Comparison of ENCODE assay signal across 26 cellular contexts in the genomic region with DNA sequence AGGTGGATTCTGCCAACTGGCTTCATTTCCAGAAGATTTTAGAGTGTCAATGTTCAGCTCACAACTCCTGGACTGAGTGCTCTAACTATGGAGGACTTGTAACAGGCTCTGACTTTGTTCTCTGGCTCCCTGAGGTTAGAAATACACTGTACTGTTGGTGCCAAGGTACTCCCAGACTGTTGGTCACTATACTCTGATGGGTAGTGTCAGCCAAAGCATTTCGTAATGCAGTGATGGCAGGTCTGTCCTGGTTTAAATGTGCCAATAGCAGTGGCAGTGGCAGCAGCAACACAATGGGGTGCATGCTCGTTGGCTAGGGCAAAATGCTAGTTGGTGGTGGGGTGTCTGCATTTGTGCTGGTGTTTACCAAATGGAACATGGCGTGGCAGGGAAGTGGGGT.
"Had no signal": no experiment of that assay in that cellular context is flagged by ENCODE, and none has a peak within 500 bp of the region (broad histone marks: within the 10 kb centered on the region; RNA-seq: fewer than 3 reads in every experiment).

No MANE protein-coding gene starts in this region.

- H3K9me3 ChIP-seq: colonic mucosa had no signal

- H3K4me3 ChIP-seq: colonic mucosa had no signal

- H3K4me1 ChIP-seq: colonic mucosa had no signal

- ATAC-seq: activated CD4-positive, CD25-positive, alpha-beta regulatory T cell treated with anti-CD3 and anti-CD28 coated beads, Interleukin-2, amount 50 U/mL, for 24 hours; activated CD8-positive, alpha-beta T cell treated with anti-CD3 and anti-CD28 coated beads for 36 hours; activated T-cell treated with anti-CD3 and anti-CD28 coated beads, Interleukin-2, amount 50 U/mL, for 4 hours; activated T-helper 17 cell treated with anti-CD3 and anti-CD28 coated beads, Interleukin-2, amount 50 U/mL, for 72 hours; esophagus mucosa; T-helper 17 cell had no signal

- H3K27ac ChIP-seq: brain microvascular endothelial cell, colonic mucosa, WERI-Rb-1 had no signal

- H3K36me3 ChIP-seq: brain microvascular endothelial cell, colonic mucosa, WERI-Rb-1 had no signal

- H3K27me3 ChIP-seq: brain microvascular endothelial cell, colonic mucosa had no signal

- DNase-seq: activated B cell treated with CpG ODN at 0.5 μM for 24 hours; activated CD4-positive, alpha-beta T cell treated with anti-CD3 and anti-CD28 coated beads for 48 hours; activated CD4-positive, alpha-beta T cell treated with anti-CD3 and anti-CD28 coated beads, Interleukin-2, amount 50 U/mL, for 1 hour; activated CD4-positive, alpha-beta T cell treated with anti-CD3 and anti-CD28 coated beads, Interleukin-2, amount 50 U/mL, for 48 hours; activated CD8-positive, alpha-beta memory T cell treated with anti-CD3 and anti-CD28 coated beads for 24 hours; activated CD8-positive, alpha-beta T cell treated with anti-CD3 and anti-CD28 coated beads for 36 hours; activated effector memory CD4-positive, alpha-beta T cell treated with Interleukin-2 at 50 U/mL for 16 hours; activated gamma-delta T cell treated with Interleukin-2 at 50 U/mL for 16 hours; activated naive CD4-positive, alpha-beta T cell treated with anti-CD3 and anti-CD28 coated beads, Interleukin-2, amount 50 U/mL, for 16 hours; activated naive CD4-positive, alpha-beta T cell treated with Interleukin-2 at 50 U/mL for 16 hours; activated T-cell treated with anti-CD3 and anti-CD28 coated beads, Interleukin-2, amount 50 U/mL, for 4 hours; amniotic stem cell; anterior cingulate cortex; brain microvascular endothelial cell; central memory CD4-positive, alpha-beta T cell; cerebellar nuclear complex; colonic mucosa; effector CD8-positive, alpha-beta T cell; foreskin fibroblast; T-helper 1 cell; T-helper 17 cell; T1000; WERI-Rb-1 had no signal
